Comparison of ENCODE assay signal across 1 cellular context in the genomic region with DNA sequence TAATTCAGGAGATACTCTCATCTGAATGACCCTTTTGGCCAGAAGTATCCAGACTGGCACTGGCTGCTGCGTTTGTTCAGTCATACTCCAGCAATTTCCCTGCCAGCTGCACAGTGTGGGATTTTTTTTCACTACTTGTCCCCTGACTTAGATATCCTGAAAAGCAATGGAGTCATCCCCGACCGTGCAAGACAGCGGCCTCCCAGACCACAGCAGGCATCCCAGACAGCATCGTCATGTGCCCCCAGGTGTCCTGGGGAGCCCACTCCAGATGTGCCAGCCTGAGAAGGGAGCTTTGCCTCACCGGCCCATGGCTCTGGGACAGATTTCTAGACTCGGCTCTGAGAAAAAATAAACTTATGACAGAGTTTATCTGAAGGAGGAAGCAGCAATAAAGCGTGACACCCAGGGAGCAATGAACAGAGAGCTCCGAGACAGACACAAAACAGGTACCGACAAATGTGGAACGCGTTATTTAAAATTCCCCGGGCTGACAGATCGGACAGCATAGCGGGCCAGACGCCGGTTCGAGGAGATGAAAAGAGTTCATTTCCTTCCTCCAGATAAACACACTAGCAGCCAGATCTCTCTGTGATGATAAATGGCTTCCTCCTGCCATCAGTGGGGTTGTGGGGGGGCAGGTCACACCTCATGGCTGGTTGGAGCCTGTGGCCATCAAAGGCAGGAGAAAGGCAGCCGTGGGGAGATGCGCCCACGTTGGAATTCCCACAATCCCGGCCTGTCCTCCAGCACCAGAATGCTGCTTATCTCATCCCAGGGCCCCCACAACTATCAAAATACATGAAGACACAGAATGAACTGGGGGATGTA.
TF ChIP-seq lines count a peak whose summit lies in the region.

No MANE protein-coding gene starts in this region.

TF ChIP-seq in HepG2, 621 proteins besides CTCF, POLR2A, EP300 and RAD21 (continued from another document):
- TF ChIP-seq, protein P1, sequence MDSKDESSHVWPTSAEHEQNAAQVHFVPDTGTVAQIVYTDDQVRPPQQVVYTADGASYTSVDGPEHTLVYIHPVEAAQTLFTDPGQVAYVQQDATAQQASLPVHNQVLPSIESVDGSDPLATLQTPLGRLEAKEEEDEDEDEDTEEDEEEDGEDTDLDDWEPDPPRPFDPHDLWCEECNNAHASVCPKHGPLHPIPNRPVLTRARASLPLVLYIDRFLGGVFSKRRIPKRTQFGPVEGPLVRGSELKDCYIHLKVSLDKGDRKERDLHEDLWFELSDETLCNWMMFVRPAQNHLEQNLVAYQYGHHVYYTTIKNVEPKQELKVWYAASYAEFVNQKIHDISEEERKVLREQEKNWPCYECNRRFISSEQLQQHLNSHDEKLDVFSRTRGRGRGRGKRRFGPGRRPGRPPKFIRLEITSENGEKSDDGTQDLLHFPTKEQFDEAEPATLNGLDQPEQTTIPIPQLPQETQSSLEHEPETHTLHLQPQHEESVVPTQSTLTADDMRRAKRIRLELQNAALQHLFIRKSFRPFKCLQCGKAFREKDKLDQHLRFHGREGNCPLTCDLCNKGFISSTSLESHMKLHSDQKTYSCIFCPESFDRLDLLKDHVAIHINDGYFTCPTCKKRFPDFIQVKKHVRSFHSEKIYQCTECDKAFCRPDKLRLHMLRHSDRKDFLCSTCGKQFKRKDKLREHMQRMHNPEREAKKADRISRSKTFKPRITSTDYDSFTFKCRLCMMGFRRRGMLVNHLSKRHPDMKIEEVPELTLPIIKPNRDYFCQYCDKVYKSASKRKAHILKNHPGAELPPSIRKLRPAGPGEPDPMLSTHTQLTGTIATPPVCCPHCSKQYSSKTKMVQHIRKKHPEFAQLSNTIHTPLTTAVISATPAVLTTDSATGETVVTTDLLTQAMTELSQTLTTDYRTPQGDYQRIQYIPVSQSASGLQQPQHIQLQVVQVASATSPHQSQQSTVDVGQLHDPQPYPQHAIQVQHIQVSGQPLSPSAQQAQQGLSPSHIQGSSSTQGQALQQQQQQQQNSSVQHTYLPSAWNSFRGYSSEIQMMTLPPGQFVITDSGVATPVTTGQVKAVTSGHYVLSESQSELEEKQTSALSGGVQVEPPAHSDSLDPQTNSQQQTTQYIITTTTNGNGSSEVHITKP (CRISPR knock-in tag; IDR thresholded peaks at IDR 0.05; ENCODE audit: low read depth): no peak
- TF ChIP-seq, protein P2, sequence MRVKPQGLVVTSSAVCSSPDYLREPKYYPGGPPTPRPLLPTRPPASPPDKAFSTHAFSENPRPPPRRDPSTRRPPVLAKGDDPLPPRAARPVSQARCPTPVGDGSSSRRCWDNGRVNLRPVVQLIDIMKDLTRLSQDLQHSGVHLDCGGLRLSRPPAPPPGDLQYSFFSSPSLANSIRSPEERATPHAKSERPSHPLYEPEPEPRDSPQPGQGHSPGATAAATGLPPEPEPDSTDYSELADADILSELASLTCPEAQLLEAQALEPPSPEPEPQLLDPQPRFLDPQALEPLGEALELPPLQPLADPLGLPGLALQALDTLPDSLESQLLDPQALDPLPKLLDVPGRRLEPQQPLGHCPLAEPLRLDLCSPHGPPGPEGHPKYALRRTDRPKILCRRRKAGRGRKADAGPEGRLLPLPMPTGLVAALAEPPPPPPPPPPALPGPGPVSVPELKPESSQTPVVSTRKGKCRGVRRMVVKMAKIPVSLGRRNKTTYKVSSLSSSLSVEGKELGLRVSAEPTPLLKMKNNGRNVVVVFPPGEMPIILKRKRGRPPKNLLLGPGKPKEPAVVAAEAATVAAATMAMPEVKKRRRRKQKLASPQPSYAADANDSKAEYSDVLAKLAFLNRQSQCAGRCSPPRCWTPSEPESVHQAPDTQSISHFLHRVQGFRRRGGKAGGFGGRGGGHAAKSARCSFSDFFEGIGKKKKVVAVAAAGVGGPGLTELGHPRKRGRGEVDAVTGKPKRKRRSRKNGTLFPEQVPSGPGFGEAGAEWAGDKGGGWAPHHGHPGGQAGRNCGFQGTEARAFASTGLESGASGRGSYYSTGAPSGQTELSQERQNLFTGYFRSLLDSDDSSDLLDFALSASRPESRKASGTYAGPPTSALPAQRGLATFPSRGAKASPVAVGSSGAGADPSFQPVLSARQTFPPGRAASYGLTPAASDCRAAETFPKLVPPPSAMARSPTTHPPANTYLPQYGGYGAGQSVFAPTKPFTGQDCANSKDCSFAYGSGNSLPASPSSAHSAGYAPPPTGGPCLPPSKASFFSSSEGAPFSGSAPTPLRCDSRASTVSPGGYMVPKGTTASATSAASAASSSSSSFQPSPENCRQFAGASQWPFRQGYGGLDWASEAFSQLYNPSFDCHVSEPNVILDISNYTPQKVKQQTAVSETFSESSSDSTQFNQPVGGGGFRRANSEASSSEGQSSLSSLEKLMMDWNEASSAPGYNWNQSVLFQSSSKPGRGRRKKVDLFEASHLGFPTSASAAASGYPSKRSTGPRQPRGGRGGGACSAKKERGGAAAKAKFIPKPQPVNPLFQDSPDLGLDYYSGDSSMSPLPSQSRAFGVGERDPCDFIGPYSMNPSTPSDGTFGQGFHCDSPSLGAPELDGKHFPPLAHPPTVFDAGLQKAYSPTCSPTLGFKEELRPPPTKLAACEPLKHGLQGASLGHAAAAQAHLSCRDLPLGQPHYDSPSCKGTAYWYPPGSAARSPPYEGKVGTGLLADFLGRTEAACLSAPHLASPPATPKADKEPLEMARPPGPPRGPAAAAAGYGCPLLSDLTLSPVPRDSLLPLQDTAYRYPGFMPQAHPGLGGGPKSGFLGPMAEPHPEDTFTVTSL (CRISPR knock-in tag; IDR thresholded peaks at IDR 0.05; ENCODE audit: borderline replicate concordance): no peak
- TF ChIP-seq NCOA1 (CRISPR knock-in tag; IDR thresholded peaks at IDR 0.05): no peak
- no peak for TF ChIP-seq SP1 (IDR thresholded peaks at IDR 0.05)
- no peak for TF ChIP-seq SP1 (CRISPR knock-in tag; IDR thresholded peaks at IDR 0.05)
- TF ChIP-seq ETV6 (CRISPR knock-in tag; conservative IDR thresholded peaks at IDR 0.05): no peak
- no peak for TF ChIP-seq ZNF10 (CRISPR knock-in tag; IDR thresholded peaks at IDR 0.05; ENCODE audit: borderline replicate concordance, low read depth)
- TF ChIP-seq NFYB (CRISPR knock-in tag; IDR thresholded peaks at IDR 0.05): no peak
